Comparison of ENCODE assay signal across 9 cellular contexts in the genomic region with DNA sequence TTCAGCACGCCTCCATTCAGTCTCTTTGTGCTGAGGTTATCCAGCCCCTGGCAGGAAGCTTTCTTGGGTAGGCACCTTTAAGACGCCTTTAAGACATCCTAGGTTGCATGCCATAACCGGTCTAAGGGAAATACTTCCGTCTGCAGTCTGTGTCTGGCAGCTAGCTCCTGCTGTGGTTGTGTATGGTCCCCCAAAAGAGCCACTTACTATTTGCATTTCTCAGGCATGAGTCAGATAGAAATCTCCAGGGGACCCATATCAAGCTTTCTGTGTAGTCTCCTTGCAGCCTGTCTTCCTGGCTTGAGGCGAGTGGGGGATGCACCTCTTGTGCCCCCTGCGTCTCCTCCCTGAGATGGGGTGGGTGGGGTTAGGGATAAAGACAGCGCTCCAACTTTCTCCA. TPM values are rescaled to one million over a fixed set of nuclear protein-coding genes. Genes with fewer than 3 reads are reported as not detected.
DNase-seq lines count a peak whose midpoint lies in the region; ATAC-seq and TF ChIP-seq lines count a peak whose summit lies in the region.
"Had no signal": no experiment of that assay in that cellular context is flagged by ENCODE, and none has a peak within 500 bp of the region (broad histone marks: within the 10 kb centered on the region; RNA-seq: fewer than 3 reads in every experiment).

No MANE protein-coding gene starts in this region.

- H3K27ac ChIP-seq in PC-3 (ENCODE audit: low read length) (no peak overlapping the region), thoracic aorta (peak overlapping the region; percentile 92)

- no peaks in the 10 kb centered on the region for H4K20me1 ChIP-seq in PC-3 (ENCODE audit: low read length)

- H3K9me2 ChIP-seq in PC-3 (replicated peaks; ENCODE audit: low read length), result no peaks in the 10 kb centered on the region

- ATAC-seq in GM19395 (IDR thresholded peaks at IDR 0.05; ENCODE audit: unreplicated experiment) (peak; percentile 93), HG02885 (IDR thresholded peaks at IDR 0.05; ENCODE audit: poor library complexity, unreplicated experiment) (peak; percentile 90), PC-3 (no peak), thoracic aorta (ENCODE audit: insufficient number of reproducible peaks, low FRiP score, low read depth) (no peak), left colon (no peak), sciatic nerve (no peak)
- ATAC-seq: T-helper 17 cell had no signal

- H3K4me2 ChIP-seq in PC-3 (ENCODE audit: low read length), result no peak overlapping the region

- H3K36me3 ChIP-seq in PC-3 (ENCODE audit: low read depth, low read length) (no peaks in the 10 kb centered on the region), thoracic aorta (no peaks in the 10 kb centered on the region)

- peak; percentile 21 for DNase-seq in PC-3
- no peak for DNase-seq in thoracic aorta (ENCODE audit: low spot score)
- DNase-seq in left colon, result no peak
- DNase-seq in sciatic nerve (ENCODE audit: low spot score), result no peak
- no peak for DNase-seq in MV-4-11 (lab: John Stamatoyannopoulos, UW)
- DNase-seq: activated naive CD4-positive, alpha-beta T cell treated with anti-CD3 and anti-CD28 coated beads for 36 hours; T-helper 17 cell had no signal

- POLR2A ChIA-PET in PC-3 (lab: Charles Lee; ENCODE audit: unreplicated experiment), result no interaction called here

- intact Hi-C loops in PC-3 (cut with micrococcal nuclease), result no loop called here
- intact Hi-C loops in left colon (cut with DNase I, micrococcal nuclease), result no loop called here
- intact Hi-C loops in sciatic nerve (cut with DNase I), result no loop called here

- H3F3A ChIP-seq in PC-3 (ENCODE audit: low read length, unreplicated experiment), result no peaks in the 10 kb centered on the region

- H3K4me1 ChIP-seq in PC-3 (ENCODE audit: insufficient read depth, low read length) (no peaks in the 10 kb centered on the region), thoracic aorta (ENCODE audit: control insufficient read depth in 1 of 2, low read depth in 2 of 2) (peaks cover 21 to 67% of the 10 kb centered on the region in 2 donors)

- CTCF ChIA-PET in PC-3 (lab: Charles Lee), result no interaction called here

- 0 out of 2 replicates have a peak, but pooled peaks cover 5% of the 10 kb centered on the region for H3K27me3 ChIP-seq in PC-3 (ENCODE audit: low read length)
- no peaks in the 10 kb centered on the region for H3K27me3 ChIP-seq in thoracic aorta (replicated peaks; ENCODE audit: insufficient read depth)

- no peaks in the 10 kb centered on the region for H3K79me2 ChIP-seq in PC-3 (ENCODE audit: low read length)

- H3K9me3 ChIP-seq in PC-3 (ENCODE audit: low read length), result no peaks in the 10 kb centered on the region
- H3K9me3 ChIP-seq in thoracic aorta, result no peaks in the 10 kb centered on the region

- no peak overlapping the region for H3K9ac ChIP-seq in PC-3 (ENCODE audit: low read length)

- no peak overlapping the region for H3K4me3 ChIP-seq in PC-3 (ENCODE audit: low read length)
- peak overlapping the region; percentile 61 for H3K4me3 ChIP-seq in thoracic aorta

- no TSS peak for BruUV-seq in PC-3 (replicated peaks; lab: Mats Ljungman, UMichigan)

- no peak overlapping the region for H2AFZ ChIP-seq in PC-3 (ENCODE audit: low read length)

- TF ChIP-seq CTCF in PC-3 (conservative IDR thresholded peaks at IDR 0.05; ENCODE audit: low read depth, low read length) (no peak), thoracic aorta (IDR thresholded peaks at IDR 0.05) (no peak)

RNA-seq across cellular contexts. Expression of gene RYR2, which starts 10.0 kb away (rescaled TPM):
- total RNA-seq in PC-3 (2014; rRNA removed), result not detected in 2 replicates
- total RNA-seq in thoracic aorta, result 10 to 100 TPM; 59.0 to 75.9 TPM
- under 1 TPM; 0.18 to 0.45 TPM for total RNA-seq in left colon
- 0.49 TPM for total RNA-seq in sciatic nerve
- total RNA-seq: activated naive CD4-positive, alpha-beta T cell treated with anti-CD3 and anti-CD28 coated beads for 36 hours had no signal

RNA-seq across cellular contexts. Expression of gene MT1HL1, which starts 27.8 kb away (rescaled TPM):
- total RNA-seq in PC-3 (2014; rRNA removed) (not detected in 2 replicates), thoracic aorta (not detected), left colon (not detected), sciatic nerve (not detected)
- total RNA-seq: activated naive CD4-positive, alpha-beta T cell treated with anti-CD3 and anti-CD28 coated beads for 36 hours; T-helper 17 cell had no signal

Comparison
In these comparisons a context has a peak if more than half of its experiments do, and no peak if none do; other contexts are left out.
1. ATAC-seq: peak in GM19395 (single experiment) and HG02885 (single experiment); none in PC-3 (single experiment), thoracic aorta (single experiment), left colon (single experiment) and sciatic nerve (single experiment).
2. RNA of gene RYR2, which starts 10.0 kb away (total RNA-seq): 59.0 to 75.9 TPM in thoracic aorta; 0.49 TPM in sciatic nerve (single experiment), 0.18 to 0.45 TPM in left colon and not detected in PC-3; every median in the first group is over 10 times any median in the second.